10 cellular contexts compared by ENCODE assay signal in the genomic region with DNA sequence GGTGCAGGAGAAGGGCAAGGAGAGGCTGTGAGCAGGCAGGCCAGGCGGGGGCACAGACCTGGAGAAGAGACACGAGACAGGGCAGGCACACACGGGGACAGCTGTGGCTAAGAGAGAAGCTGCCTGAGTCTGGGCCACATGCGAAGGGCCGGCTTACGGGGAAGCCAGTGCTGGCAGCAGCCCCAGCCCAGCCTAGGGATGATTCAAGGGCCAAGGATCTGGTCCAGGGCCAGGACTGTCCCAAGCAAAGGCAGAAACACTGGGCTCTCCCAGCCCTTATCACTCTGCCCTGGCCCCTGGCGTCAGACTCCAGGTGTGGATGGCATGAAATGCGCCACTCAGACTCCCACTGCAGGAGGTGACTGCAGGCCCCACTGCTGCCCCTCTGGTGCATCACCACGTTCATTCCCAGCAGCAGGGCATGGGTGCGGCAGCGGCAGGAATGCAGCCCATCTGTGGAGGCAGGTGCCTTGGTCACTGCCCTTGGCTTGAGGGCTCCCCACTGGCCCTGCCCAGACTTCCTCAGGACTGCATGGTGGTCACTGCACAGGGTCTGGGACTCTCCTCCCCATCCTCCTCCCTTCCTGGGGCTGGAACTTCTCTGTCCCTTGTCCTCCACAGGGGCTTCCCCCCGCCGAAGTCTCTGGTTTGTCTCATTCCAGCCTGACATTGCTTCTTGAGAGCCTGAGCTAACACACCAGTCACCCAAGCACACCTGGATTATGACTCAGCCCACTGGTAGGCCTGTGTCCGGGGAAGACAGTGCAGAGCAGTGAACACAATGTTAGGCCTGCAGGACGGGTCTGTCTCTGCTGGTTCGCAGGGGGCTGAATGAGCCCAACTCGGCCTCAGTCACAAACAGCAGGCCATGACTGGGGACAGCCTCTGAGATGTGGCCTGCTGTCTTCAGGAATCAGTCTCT.
DNase-seq lines count a peak whose midpoint lies in the region; ATAC-seq and TF ChIP-seq lines count a peak whose summit lies in the region.
"Had no signal": no experiment of that assay in that cellular context is flagged by ENCODE, and none has a peak within 500 bp of the region (broad histone marks: within the 10 kb centered on the region; RNA-seq: fewer than 3 reads in every experiment).

No MANE protein-coding gene starts in this region.

- TF ChIP-seq CTCF in HFFc6 (IDR thresholded peaks at IDR 0.05): no peak
- no peak for TF ChIP-seq CTCF in astrocyte of the spinal cord (IDR thresholded peaks at IDR 0.05; ENCODE audit: low read depth, low read length)

- H3K9me3 Mint-ChIP-seq in HFFc6: no peaks in the 10 kb centered on the region

- no peaks in the 10 kb centered on the region for H3K9me3 ChIP-seq in stomach smooth muscle (ENCODE audit: control insufficient read depth in 2 of 2, low read length in 2 of 2)
- H3K9me3 ChIP-seq: suprapubic skin had no signal

- DNase-seq in HFFc6 (peak; percentile 82), astrocyte of the spinal cord (ENCODE audit: low read depth, low spot score) (peak; percentile 77), islet precursor cell (peak; percentile 95), RKO (ENCODE audit: low spot score) (no peak), GDM1 (lab: John Stamatoyannopoulos, UW) (no peak)

- H3K27me3 Mint-ChIP-seq in HFFc6 (ENCODE audit: insufficient read depth): no peaks in the 10 kb centered on the region; the same call in 1 of the 2 replicates

- peak overlapping the region; percentile 49 for H3K27ac ChIP-seq in stomach smooth muscle (ENCODE audit: low read length)
- H3K27ac ChIP-seq: suprapubic skin had no signal

- H3K9ac ChIP-seq in stomach smooth muscle (ENCODE audit: low read length in 2 of 2): no peak overlapping the region

- peaks cover 56% of the 10 kb centered on the region for H3K4me1 ChIP-seq in stomach smooth muscle (ENCODE audit: control insufficient read depth, insufficient read depth, low read length)

- H3K27me3 ChIP-seq in stomach smooth muscle (ENCODE audit: control insufficient read depth in 1 of 2, insufficient read depth in 2 of 2, low read length in 2 of 2): no peaks in the 10 kb centered on the region
- H3K27me3 ChIP-seq: suprapubic skin had no signal

- H3K27ac Mint-ChIP-seq in HFFc6: peak overlapping the region; percentile 46

- H3K4me3 ChIP-seq in astrocyte of the spinal cord (ENCODE audit: low read depth, low read length): no peak overlapping the region
- no peak overlapping the region for H3K4me3 ChIP-seq in stomach smooth muscle (ENCODE audit: low read length in 2 of 2)
- H3K4me3 ChIP-seq: suprapubic skin had no signal

- in situ Hi-C loops in astrocyte of the spinal cord (cut with HindIII; ENCODE audit: low sequenced_read_pairs): no loop called here

- peaks cover 47% of the 10 kb centered on the region for H3K4me1 Mint-ChIP-seq in HFFc6 (ENCODE audit: low read depth)

- H3K36me3 ChIP-seq in stomach smooth muscle (ENCODE audit: control insufficient read depth in 2 of 2, insufficient read depth in 2 of 2, low read length in 2 of 2): peaks cover 14 to 27% of the 10 kb centered on the region in 2 donors

- H3K36me3 Mint-ChIP-seq in HFFc6 (ENCODE audit: low read depth): peaks cover 11% of the 10 kb centered on the region

- ATAC-seq in HG03342 (IDR thresholded peaks at IDR 0.05; ENCODE audit: unreplicated experiment): no peak
- no peak for ATAC-seq in HG02870 (IDR thresholded peaks at IDR 0.05; ENCODE audit: unreplicated experiment)
- ATAC-seq: HCT116 had no signal

- no peak overlapping the region for H3K4me3 Mint-ChIP-seq in HFFc6

Comparison
In these comparisons a context has a peak if more than half of its experiments do, and no peak if none do; other contexts are left out.
1. DNase-seq: peak in HFFc6 (single experiment), astrocyte of the spinal cord (single experiment) and islet precursor cell (single experiment); none in RKO (single experiment) and GDM1 (single experiment).